ENCODE assay signal across 1 cellular context in the genomic region with DNA sequence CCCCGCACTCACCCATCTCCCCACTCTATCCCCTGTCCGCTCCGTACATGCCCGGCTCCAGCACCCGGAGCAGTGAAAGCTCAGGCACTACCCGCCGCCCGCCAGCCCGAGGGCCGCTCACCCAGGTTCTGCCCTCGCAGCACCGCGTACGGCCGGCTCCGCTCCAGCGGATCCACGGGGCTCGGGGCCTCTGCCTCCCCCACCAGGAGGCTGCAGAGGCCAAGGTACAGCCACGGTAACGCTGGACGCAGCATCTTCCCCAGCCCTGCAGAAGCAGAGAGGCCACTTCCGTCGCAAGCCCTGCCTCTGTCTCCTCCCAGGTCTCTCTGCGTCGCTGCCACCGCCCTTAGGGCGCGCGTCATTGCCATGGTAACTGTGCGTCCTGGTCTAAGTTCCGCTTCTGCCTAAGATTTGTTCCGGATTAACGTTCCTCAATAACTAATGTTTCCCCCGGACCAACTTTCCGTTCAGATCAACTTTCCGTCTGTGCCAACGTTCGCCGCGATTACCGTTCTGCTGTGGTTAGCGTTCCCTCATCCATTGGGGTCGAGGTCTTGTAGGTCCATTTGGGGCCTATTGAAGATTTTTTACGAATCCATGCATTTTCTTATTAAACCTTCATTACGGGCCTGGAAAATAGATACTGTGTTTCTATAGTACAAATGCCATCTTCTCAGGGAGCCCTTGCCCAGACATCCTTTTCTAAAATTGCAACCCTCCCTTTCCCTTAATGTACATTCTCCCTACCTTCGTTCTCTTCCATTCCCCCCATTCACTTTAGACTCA.
TF ChIP-seq lines count a peak whose summit lies in the region.

A gene with protein sequence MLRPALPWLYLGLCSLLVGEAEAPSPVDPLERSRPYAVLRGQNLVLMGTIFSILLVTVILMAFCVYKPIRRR (minus strand): TSS at position 281 of the 786 bp plus-strand sequence. CDS start 27 bp downstream, at position 254.

TF ChIP-seq in HepG2, 621 proteins besides CTCF, POLR2A, EP300 and RAD21 (continued from another document and continues in another):
- TF ChIP-seq ZNF609 (CRISPR knock-in tag; IDR thresholded peaks at IDR 0.05; ENCODE audit: borderline replicate concordance) (0 out of 2 replicates have a peak, but pooled peaks have one; percentile 72), SPEN (CRISPR knock-in tag; IDR thresholded peaks at IDR 0.05; ENCODE audit: low read depth) (peak; percentile 90), TEAD3 (CRISPR knock-in tag; optimal IDR thresholded peaks at IDR 0.05; ENCODE audit: borderline replicate concordance) (peak; percentile 79), TSC22D2 (CRISPR knock-in tag; IDR thresholded peaks at IDR 0.05; ENCODE audit: borderline replicate concordance) (0 out of 2 replicates have a peak, but pooled peaks have one; percentile 73), ZFP36L1 (CRISPR knock-in tag; IDR thresholded peaks at IDR 0.05) (no peak), ELF3 (CRISPR knock-in tag; IDR thresholded peaks at IDR 0.05) (peak; percentile 94), IRX3 (CRISPR knock-in tag; IDR thresholded peaks at IDR 0.05; ENCODE audit: borderline replicate concordance, low read depth) (peak; percentile 83; the same call in 1 of the 2 replicates), ZNF234 (CRISPR knock-in tag; conservative IDR thresholded peaks at IDR 0.05) (0 out of 2 replicates have a peak, but pooled peaks have one; percentile 48), CREM (IDR thresholded peaks at IDR 0.05) (peak; percentile 76), CREM (CRISPR knock-in tag; IDR thresholded peaks at IDR 0.05) (no peak), ZNF724P (CRISPR knock-in tag; IDR thresholded peaks at IDR 0.05; ENCODE audit: borderline replicate concordance) (no peak), NCOA2 (CRISPR knock-in tag; IDR thresholded peaks at IDR 0.05) (peak; percentile 63), TEAD2 (CRISPR knock-in tag; IDR thresholded peaks at IDR 0.05) (no peak), ZNF12 (CRISPR knock-in tag; IDR thresholded peaks at IDR 0.05) (peak; percentile 20; the same call in 1 of the 2 replicates), ZNF382 (CRISPR knock-in tag; IDR thresholded peaks at IDR 0.05; ENCODE audit: borderline replicate concordance) (no peak), ZFP90 (CRISPR knock-in tag; IDR thresholded peaks at IDR 0.05; ENCODE audit: borderline replicate concordance) (peak; percentile 93), ZNF704 (CRISPR knock-in tag; IDR thresholded peaks at IDR 0.05; ENCODE audit: borderline replicate concordance) (0 out of 2 replicates have a peak, but pooled peaks have one; percentile 21)
- TF ChIP-seq, protein P1, sequence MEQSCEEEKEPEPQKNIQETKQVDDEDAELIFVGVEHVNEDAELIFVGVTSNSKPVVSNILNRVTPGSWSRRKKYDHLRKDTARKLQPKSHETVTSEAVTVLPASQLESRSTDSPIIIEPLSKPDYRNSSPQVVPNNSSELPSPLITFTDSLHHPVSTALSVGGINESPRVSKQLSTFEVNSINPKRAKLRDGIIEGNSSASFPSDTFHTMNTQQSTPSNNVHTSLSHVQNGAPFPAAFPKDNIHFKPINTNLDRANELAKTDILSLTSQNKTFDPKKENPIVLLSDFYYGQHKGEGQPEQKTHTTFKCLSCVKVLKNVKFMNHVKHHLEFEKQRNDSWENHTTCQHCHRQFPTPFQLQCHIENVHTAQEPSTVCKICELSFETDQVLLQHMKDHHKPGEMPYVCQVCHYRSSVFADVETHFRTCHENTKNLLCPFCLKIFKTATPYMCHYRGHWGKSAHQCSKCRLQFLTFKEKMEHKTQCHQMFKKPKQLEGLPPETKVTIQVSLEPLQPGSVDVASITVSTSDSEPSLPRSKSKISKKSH (CRISPR knock-in tag; IDR thresholded peaks at IDR 0.05; ENCODE audit: borderline replicate concordance), result peak; percentile 92
- TF ChIP-seq, protein P2, sequence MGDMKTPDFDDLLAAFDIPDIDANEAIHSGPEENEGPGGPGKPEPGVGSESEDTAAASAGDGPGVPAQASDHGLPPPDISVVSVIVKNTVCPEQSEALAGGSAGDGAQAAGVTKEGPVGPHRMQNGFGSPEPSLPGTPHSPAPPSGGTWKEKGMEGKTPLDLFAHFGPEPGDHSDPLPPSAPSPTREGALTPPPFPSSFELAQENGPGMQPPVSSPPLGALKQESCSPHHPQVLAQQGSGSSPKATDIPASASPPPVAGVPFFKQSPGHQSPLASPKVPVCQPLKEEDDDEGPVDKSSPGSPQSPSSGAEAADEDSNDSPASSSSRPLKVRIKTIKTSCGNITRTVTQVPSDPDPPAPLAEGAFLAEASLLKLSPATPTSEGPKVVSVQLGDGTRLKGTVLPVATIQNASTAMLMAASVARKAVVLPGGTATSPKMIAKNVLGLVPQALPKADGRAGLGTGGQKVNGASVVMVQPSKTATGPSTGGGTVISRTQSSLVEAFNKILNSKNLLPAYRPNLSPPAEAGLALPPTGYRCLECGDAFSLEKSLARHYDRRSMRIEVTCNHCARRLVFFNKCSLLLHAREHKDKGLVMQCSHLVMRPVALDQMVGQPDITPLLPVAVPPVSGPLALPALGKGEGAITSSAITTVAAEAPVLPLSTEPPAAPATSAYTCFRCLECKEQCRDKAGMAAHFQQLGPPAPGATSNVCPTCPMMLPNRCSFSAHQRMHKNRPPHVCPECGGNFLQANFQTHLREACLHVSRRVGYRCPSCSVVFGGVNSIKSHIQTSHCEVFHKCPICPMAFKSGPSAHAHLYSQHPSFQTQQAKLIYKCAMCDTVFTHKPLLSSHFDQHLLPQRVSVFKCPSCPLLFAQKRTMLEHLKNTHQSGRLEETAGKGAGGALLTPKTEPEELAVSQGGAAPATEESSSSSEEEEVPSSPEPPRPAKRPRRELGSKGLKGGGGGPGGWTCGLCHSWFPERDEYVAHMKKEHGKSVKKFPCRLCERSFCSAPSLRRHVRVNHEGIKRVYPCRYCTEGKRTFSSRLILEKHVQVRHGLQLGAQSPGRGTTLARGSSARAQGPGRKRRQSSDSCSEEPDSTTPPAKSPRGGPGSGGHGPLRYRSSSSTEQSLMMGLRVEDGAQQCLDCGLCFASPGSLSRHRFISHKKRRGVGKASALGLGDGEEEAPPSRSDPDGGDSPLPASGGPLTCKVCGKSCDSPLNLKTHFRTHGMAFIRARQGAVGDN (CRISPR knock-in tag; IDR thresholded peaks at IDR 0.05), result peak; percentile 96
- TF ChIP-seq, protein P3, sequence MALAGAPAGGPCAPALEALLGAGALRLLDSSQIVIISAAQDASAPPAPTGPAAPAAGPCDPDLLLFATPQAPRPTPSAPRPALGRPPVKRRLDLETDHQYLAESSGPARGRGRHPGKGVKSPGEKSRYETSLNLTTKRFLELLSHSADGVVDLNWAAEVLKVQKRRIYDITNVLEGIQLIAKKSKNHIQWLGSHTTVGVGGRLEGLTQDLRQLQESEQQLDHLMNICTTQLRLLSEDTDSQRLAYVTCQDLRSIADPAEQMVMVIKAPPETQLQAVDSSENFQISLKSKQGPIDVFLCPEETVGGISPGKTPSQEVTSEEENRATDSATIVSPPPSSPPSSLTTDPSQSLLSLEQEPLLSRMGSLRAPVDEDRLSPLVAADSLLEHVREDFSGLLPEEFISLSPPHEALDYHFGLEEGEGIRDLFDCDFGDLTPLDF (CRISPR knock-in tag; IDR thresholded peaks at IDR 0.05), result peak; percentile 31; the same call in 1 of the 2 replicates
- TF ChIP-seq, protein P4, sequence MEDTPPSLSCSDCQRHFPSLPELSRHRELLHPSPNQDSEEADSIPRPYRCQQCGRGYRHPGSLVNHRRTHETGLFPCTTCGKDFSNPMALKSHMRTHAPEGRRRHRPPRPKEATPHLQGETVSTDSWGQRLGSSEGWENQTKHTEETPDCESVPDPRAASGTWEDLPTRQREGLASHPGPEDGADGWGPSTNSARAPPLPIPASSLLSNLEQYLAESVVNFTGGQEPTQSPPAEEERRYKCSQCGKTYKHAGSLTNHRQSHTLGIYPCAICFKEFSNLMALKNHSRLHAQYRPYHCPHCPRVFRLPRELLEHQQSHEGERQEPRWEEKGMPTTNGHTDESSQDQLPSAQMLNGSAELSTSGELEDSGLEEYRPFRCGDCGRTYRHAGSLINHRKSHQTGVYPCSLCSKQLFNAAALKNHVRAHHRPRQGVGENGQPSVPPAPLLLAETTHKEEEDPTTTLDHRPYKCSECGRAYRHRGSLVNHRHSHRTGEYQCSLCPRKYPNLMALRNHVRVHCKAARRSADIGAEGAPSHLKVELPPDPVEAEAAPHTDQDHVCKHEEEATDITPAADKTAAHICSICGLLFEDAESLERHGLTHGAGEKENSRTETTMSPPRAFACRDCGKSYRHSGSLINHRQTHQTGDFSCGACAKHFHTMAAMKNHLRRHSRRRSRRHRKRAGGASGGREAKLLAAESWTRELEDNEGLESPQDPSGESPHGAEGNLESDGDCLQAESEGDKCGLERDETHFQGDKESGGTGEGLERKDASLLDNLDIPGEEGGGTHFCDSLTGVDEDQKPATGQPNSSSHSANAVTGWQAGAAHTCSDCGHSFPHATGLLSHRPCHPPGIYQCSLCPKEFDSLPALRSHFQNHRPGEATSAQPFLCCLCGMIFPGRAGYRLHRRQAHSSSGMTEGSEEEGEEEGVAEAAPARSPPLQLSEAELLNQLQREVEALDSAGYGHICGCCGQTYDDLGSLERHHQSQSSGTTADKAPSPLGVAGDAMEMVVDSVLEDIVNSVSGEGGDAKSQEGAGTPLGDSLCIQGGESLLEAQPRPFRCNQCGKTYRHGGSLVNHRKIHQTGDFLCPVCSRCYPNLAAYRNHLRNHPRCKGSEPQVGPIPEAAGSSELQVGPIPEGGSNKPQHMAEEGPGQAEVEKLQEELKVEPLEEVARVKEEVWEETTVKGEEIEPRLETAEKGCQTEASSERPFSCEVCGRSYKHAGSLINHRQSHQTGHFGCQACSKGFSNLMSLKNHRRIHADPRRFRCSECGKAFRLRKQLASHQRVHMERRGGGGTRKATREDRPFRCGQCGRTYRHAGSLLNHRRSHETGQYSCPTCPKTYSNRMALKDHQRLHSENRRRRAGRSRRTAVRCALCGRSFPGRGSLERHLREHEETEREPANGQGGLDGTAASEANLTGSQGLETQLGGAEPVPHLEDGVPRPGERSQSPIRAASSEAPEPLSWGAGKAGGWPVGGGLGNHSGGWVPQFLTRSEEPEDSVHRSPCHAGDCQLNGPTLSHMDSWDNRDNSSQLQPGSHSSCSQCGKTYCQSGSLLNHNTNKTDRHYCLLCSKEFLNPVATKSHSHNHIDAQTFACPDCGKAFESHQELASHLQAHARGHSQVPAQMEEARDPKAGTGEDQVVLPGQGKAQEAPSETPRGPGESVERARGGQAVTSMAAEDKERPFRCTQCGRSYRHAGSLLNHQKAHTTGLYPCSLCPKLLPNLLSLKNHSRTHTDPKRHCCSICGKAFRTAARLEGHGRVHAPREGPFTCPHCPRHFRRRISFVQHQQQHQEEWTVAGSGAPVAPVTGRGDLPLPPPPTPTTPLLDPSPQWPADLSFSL (CRISPR knock-in tag; IDR thresholded peaks at IDR 0.05), result no peak
